1 cellular context compared by ENCODE assay signal in genomic region chr6:75608955-75609533, GRCh38.
TF ChIP-seq lines count a peak whose summit lies in the region.

No MANE protein-coding gene starts in this region.

TF ChIP-seq in HCT116, 20 proteins besides CTCF, POLR2A, EP300 and RAD21 (continued from another document):
- TF ChIP-seq ZBTB33 (IDR thresholded peaks at IDR 0.05; ENCODE audit: extremely low read depth, insufficient replicate concordance, low read length) (no peak), ZFX (IDR thresholded peaks at IDR 0.05) (no peak)
